Comparison of ENCODE assay signal across 8 cellular contexts in the genomic region with DNA sequence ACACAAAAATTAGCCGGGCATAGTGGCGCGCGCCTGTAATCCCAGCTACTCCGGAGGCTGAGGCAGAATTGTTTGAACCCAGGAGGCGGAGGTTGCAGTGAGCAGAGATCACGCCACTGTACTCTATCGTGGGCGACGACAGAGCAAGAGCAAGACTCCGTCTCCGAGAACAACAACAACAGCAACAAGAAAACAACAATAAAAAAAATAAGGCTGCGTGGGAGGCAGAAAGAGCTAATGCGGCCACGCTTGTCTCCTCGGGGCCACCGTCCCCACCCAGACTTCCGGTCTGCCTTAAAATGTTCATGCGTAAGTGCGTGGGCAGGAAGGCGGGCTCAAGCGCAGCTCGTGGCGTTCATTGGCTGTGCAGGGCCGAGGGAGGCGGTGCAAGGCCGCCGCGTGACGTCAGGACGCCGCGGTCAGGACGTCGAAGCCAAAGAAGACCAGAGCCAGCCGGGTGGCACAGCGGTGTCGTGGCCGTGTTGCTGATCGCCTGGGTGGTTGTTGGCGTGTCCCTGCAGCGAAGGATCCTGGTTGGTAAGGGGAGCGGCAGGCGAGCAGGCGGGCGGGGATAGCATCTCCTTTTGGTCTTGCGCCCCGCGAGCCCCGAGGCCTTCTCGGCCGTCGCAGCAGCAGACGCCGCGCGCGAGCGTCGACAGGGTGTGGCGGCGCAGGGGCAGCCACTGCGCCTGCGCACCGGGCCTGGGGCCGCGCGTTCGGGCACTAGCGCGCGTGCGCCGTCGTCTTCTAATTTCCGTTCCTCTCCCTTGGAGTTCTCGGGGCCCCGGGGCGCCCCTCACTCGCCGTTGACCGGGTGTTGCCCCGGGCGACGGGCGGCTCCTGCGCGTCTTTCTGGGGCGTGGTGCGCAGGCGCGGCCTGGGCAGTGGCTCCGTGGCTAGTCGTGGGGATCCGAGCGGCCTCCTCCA. TPM values are rescaled to one million over a fixed set of nuclear protein-coding genes. Genes with fewer than 3 reads are reported as not detected.
A peak's percentile ranks its signal among the peaks of the same experiment; 100 is the strongest.
DNase-seq lines count a peak whose midpoint lies in the region; ATAC-seq lines count a peak whose summit lies in the region.

Gene LENG8 (plus strand): TSS at position 426 of the 927 bp plus-strand sequence. CDS start 2,146 bp downstream, outside the sequence.

- peak; percentile 69 for DNase-seq in NCI-H187 treated with DMSO at 0.1 percent for 48 hours (lab: John Stamatoyannopoulos, UW)
- peak; percentile 84 to 99 (median 97) for DNase-seq in anterior cingulate cortex (lab: John Stamatoyannopoulos, UW)
- peak; percentile 98 to 100 (median 99) for DNase-seq in right cardiac atrium
- peak; percentile 99 for DNase-seq in aorta

- intact Hi-C loops in T-helper 2 cell treated with Interferon-gamma antibody and Interleukin-4, amounts not matched to agents 100 ng/mL and 5 ng/mL, for 36 hours (cut with micrococcal nuclease): loop anchor here (1.0 kb wide), 3 partner anchors 14 to 312 kb away; partner anchors contain the start of genes CNOT3, LENG1 and LENG9
- intact Hi-C loops in right cardiac atrium (cut with DNase I) (no loop called here), aorta (cut with DNase I) (loop anchor here in 1 of 2 donors (1.0 to 10.0 kb wide), 2 partner anchors 14 to 584 kb away; partner anchors contain the start of genes LENG9 and MYADM)

- H3K27ac ChIP-seq in right cardiac atrium (ENCODE audit: low read length) (peak within 1 kb of the TSS; percentile 93), rectal smooth muscle tissue (ENCODE audit: low read depth, low read length) (peak within 1 kb of the TSS; percentile 99), aorta (ENCODE audit: low read depth in 1 of 2, low read length in 2 of 2) (peak within 1 kb of the TSS; percentile 25 to 95)

- peak; percentile 67 for ATAC-seq in GM18499 (IDR thresholded peaks at IDR 0.05; ENCODE audit: insufficient read depth, unreplicated experiment)
- ATAC-seq in HG02943 (IDR thresholded peaks at IDR 0.05; ENCODE audit: low read depth, unreplicated experiment): peak; percentile 87
- ATAC-seq in right cardiac atrium: peak; percentile 98
- peak; percentile 98 for ATAC-seq in aorta (ENCODE audit: low FRiP score)

- peak within 1 kb of the TSS; percentile 78 for H3K4me3 ChIP-seq in right cardiac atrium (ENCODE audit: low read length)
- peak within 1 kb of the TSS; percentile 97 for H3K4me3 ChIP-seq in rectal smooth muscle tissue (ENCODE audit: low read length)
- H3K4me3 ChIP-seq in aorta (ENCODE audit: low read length in 2 of 2): peak within 1 kb of the TSS; percentile 70 to 92

- WGBS in right cardiac atrium: under 1% methylated on average over 96 of the region's 96 CpGs
- 0% methylated on average over 79 to 96 of the region's 96 CpGs for WGBS in aorta, 2 donors

- no peaks in the 10 kb centered on the region for H3K9me3 ChIP-seq in right cardiac atrium (ENCODE audit: control insufficient read depth, low read length)
- H3K9me3 ChIP-seq in aorta (ENCODE audit: control insufficient read depth, low read length): no peaks in the 10 kb centered on the region

- H3K36me3 ChIP-seq in rectal smooth muscle tissue (ENCODE audit: control insufficient read depth, insufficient read depth, low read length) (peaks cover 27% of the 10 kb centered on the region), aorta (ENCODE audit: control insufficient read depth in 1 of 2, insufficient read depth in 2 of 2, low read length in 1 of 2) (peaks cover 3 to 12% of the 10 kb centered on the region in 2 donors)

- peak within 1 kb of the TSS; percentile 93 for H3K9ac ChIP-seq in rectal smooth muscle tissue (ENCODE audit: low read length)

- H3K27me3 ChIP-seq in right cardiac atrium (ENCODE audit: control insufficient read depth, insufficient read depth): no peaks in the 10 kb centered on the region
- H3K27me3 ChIP-seq in rectal smooth muscle tissue (ENCODE audit: control insufficient read depth, insufficient read depth, low read length): no peaks in the 10 kb centered on the region
- no peaks in the 10 kb centered on the region for H3K27me3 ChIP-seq in aorta (ENCODE audit: control insufficient read depth in 1 of 2, insufficient read depth in 2 of 2, low read length in 1 of 2)

- H3K4me1 ChIP-seq in right cardiac atrium (ENCODE audit: control insufficient read depth, insufficient read depth, low read length) (peaks cover 4% of the 10 kb centered on the region), rectal smooth muscle tissue (ENCODE audit: control insufficient read depth, insufficient read depth, low read length) (peaks cover 14% of the 10 kb centered on the region), aorta (ENCODE audit: control insufficient read depth in 1 of 2, insufficient read depth in 2 of 2, low read length in 2 of 2) (no peaks in the 10 kb centered on the region)

RNA-seq across cellular contexts. Expression of gene LENG8, which starts in this region (rescaled TPM):
- 201 and 215 TPM in 2 replicates for total RNA-seq in T-helper 2 cell treated with Interferon-gamma antibody and Interleukin-4, amounts not matched to agents 100 ng/mL and 5 ng/mL, for 36 hours
- total RNA-seq in right cardiac atrium: 10 to 100 TPM; 66.2 to 87.4 (median 71.4) TPM
- polyA plus RNA-seq in right cardiac atrium: 77.5 TPM
- 100 to 1,000 TPM; 166 to 274 TPM for total RNA-seq in aorta
- polyA plus RNA-seq in aorta: 100 to 1,000 TPM in 1 of 2 donors, 10 to 100 TPM in 1; 39.4 to 336 TPM

Comparison
In these comparisons a context has a peak if more than half of its experiments do, and no peak if none do; other contexts are left out.
1. Peak in every context shown above with its lines: DNase-seq, ATAC-seq, H3K4me3 ChIP-seq and H3K27ac ChIP-seq.